In the genomic region with DNA sequence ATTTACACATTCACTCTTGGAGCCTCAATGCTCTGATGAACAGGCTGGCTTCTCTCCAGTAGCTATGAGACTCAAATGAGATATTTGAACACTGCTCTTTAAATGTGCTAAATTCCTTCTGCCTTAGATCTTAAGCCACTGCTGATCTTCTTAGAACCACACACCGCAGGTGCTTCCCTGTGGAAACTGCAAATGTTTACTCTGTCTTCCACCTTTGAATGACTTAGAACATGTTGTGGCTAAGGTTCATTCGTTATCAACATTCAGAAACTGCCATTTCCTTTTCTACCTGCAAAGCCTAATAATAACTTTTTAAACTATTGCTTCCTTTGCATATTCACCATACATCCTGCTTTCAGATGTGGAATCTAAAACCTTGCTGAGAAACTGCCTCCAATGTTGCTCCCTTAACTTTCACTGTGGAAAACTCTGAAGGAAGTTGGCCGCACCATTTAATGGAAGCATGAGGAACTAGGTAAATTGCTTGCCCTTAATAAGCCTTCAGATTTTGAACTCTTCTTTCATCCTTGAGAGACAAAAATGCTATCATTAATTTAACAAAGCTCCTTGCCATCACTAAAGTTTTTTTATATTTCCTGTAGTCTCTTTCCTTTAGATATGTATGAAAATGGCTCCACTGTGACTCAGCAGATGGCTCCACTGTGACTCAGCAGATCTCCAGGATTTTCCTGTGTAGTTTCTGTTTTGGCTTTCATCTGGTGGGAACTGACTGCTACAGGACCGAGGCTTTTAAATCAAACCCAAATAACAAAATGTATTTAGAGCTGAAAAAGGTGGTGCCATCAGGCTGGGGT, we compare ENCODE assay signal across 1 cellular context.
TF ChIP-seq lines count a peak whose summit lies in the region.

No MANE protein-coding gene starts in this region.

TF ChIP-seq in K562, 482 proteins besides CTCF, POLR2A, EP300 and RAD21 (continued from another document and continues in another):
- TF ChIP-seq, protein P1, sequence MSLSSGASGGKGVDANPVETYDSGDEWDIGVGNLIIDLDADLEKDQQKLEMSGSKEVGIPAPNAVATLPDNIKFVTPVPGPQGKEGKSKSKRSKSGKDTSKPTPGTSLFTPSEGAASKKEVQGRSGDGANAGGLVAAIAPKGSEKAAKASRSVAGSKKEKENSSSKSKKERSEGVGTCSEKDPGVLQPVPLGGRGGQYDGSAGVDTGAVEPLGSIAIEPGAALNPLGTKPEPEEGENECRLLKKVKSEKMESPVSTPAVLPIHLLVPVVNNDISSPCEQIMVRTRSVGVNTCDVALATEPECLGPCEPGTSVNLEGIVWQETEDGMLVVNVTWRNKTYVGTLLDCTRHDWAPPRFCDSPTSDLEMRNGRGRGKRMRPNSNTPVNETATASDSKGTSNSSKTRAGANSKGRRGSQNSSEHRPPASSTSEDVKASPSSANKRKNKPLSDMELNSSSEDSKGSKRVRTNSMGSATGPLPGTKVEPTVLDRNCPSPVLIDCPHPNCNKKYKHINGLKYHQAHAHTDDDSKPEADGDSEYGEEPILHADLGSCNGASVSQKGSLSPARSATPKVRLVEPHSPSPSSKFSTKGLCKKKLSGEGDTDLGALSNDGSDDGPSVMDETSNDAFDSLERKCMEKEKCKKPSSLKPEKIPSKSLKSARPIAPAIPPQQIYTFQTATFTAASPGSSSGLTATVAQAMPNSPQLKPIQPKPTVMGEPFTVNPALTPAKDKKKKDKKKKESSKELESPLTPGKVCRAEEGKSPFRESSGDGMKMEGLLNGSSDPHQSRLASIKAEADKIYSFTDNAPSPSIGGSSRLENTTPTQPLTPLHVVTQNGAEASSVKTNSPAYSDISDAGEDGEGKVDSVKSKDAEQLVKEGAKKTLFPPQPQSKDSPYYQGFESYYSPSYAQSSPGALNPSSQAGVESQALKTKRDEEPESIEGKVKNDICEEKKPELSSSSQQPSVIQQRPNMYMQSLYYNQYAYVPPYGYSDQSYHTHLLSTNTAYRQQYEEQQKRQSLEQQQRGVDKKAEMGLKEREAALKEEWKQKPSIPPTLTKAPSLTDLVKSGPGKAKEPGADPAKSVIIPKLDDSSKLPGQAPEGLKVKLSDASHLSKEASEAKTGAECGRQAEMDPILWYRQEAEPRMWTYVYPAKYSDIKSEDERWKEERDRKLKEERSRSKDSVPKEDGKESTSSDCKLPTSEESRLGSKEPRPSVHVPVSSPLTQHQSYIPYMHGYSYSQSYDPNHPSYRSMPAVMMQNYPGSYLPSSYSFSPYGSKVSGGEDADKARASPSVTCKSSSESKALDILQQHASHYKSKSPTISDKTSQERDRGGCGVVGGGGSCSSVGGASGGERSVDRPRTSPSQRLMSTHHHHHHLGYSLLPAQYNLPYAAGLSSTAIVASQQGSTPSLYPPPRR (CRISPR knock-in tag; IDR thresholded peaks at IDR 0.05; ENCODE audit: borderline replicate concordance), result no peak
- no peak for TF ChIP-seq RBM22 (IDR thresholded peaks at IDR 0.05; ENCODE audit: low read depth, low read length, poor library complexity, severe bottlenecking)
- no peak for TF ChIP-seq SMARCA5 (IDR thresholded peaks at IDR 0.05)
- TF ChIP-seq STAT5A (IDR thresholded peaks at IDR 0.05; ENCODE audit: borderline replicate concordance, low read length), result no peak
- TF ChIP-seq, protein P2, sequence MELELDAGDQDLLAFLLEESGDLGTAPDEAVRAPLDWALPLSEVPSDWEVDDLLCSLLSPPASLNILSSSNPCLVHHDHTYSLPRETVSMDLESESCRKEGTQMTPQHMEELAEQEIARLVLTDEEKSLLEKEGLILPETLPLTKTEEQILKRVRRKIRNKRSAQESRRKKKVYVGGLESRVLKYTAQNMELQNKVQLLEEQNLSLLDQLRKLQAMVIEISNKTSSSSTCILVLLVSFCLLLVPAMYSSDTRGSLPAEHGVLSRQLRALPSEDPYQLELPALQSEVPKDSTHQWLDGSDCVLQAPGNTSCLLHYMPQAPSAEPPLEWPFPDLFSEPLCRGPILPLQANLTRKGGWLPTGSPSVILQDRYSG (tag; conservative IDR thresholded peaks at IDR 0.05; ENCODE audit: low read depth), result peak; percentile 93
- no peak for TF ChIP-seq SP2 (IDR thresholded peaks at IDR 0.05; ENCODE audit: extremely low read depth, low read depth, low read length, poor library complexity, severe bottlenecking)
- no peak for TF ChIP-seq KDM1A (IDR thresholded peaks at IDR 0.05)
- TF ChIP-seq, protein P3, sequence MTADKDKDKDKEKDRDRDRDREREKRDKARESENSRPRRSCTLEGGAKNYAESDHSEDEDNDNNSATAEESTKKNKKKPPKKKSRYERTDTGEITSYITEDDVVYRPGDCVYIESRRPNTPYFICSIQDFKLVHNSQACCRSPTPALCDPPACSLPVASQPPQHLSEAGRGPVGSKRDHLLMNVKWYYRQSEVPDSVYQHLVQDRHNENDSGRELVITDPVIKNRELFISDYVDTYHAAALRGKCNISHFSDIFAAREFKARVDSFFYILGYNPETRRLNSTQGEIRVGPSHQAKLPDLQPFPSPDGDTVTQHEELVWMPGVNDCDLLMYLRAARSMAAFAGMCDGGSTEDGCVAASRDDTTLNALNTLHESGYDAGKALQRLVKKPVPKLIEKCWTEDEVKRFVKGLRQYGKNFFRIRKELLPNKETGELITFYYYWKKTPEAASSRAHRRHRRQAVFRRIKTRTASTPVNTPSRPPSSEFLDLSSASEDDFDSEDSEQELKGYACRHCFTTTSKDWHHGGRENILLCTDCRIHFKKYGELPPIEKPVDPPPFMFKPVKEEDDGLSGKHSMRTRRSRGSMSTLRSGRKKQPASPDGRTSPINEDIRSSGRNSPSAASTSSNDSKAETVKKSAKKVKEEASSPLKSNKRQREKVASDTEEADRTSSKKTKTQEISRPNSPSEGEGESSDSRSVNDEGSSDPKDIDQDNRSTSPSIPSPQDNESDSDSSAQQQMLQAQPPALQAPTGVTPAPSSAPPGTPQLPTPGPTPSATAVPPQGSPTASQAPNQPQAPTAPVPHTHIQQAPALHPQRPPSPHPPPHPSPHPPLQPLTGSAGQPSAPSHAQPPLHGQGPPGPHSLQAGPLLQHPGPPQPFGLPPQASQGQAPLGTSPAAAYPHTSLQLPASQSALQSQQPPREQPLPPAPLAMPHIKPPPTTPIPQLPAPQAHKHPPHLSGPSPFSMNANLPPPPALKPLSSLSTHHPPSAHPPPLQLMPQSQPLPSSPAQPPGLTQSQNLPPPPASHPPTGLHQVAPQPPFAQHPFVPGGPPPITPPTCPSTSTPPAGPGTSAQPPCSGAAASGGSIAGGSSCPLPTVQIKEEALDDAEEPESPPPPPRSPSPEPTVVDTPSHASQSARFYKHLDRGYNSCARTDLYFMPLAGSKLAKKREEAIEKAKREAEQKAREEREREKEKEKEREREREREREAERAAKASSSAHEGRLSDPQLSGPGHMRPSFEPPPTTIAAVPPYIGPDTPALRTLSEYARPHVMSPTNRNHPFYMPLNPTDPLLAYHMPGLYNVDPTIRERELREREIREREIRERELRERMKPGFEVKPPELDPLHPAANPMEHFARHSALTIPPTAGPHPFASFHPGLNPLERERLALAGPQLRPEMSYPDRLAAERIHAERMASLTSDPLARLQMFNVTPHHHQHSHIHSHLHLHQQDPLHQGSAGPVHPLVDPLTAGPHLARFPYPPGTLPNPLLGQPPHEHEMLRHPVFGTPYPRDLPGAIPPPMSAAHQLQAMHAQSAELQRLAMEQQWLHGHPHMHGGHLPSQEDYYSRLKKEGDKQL (CRISPR knock-in tag; IDR thresholded peaks at IDR 0.05; ENCODE audit: borderline replicate concordance), result no peak
- TF ChIP-seq GATA2 (CRISPR knock-in tag; IDR thresholded peaks at IDR 0.05), result no peak
- no peak for TF ChIP-seq KLF13 (tag; IDR thresholded peaks at IDR 0.05; ENCODE audit: borderline replicate concordance, low read depth)
- TF ChIP-seq, protein P4, sequence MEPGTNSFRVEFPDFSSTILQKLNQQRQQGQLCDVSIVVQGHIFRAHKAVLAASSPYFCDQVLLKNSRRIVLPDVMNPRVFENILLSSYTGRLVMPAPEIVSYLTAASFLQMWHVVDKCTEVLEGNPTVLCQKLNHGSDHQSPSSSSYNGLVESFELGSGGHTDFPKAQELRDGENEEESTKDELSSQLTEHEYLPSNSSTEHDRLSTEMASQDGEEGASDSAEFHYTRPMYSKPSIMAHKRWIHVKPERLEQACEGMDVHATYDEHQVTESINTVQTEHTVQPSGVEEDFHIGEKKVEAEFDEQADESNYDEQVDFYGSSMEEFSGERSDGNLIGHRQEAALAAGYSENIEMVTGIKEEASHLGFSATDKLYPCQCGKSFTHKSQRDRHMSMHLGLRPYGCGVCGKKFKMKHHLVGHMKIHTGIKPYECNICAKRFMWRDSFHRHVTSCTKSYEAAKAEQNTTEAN (CRISPR knock-in tag; IDR thresholded peaks at IDR 0.05), result no peak
- TF ChIP-seq ZNF76 (CRISPR knock-in tag; IDR thresholded peaks at IDR 0.05; ENCODE audit: borderline replicate concordance), result no peak
- TF ChIP-seq ZNF384 (IDR thresholded peaks at IDR 0.05; ENCODE audit: low read depth, low read length), result peak; percentile 38; the same call in 1 of the 2 replicates
- no peak for TF ChIP-seq U2AF1 (optimal IDR thresholded peaks at IDR 0.05; ENCODE audit: low read depth, low read length)
- no peak for TF ChIP-seq RBBP5 (IDR thresholded peaks at IDR 0.05; ENCODE audit: borderline replicate concordance, insufficient read depth, low read length, poor library complexity, severe bottlenecking)
- TF ChIP-seq HMG20A (CRISPR knock-in tag; conservative IDR thresholded peaks at IDR 0.05), result no peak
- no peak for TF ChIP-seq BCL6 (CRISPR knock-in tag; IDR thresholded peaks at IDR 0.05)
- no peak for TF ChIP-seq CREB1 (IDR thresholded peaks at IDR 0.05)
- TF ChIP-seq CREB1 (CRISPR knock-in tag; IDR thresholded peaks at IDR 0.05), result no peak
- TF ChIP-seq, protein P5, sequence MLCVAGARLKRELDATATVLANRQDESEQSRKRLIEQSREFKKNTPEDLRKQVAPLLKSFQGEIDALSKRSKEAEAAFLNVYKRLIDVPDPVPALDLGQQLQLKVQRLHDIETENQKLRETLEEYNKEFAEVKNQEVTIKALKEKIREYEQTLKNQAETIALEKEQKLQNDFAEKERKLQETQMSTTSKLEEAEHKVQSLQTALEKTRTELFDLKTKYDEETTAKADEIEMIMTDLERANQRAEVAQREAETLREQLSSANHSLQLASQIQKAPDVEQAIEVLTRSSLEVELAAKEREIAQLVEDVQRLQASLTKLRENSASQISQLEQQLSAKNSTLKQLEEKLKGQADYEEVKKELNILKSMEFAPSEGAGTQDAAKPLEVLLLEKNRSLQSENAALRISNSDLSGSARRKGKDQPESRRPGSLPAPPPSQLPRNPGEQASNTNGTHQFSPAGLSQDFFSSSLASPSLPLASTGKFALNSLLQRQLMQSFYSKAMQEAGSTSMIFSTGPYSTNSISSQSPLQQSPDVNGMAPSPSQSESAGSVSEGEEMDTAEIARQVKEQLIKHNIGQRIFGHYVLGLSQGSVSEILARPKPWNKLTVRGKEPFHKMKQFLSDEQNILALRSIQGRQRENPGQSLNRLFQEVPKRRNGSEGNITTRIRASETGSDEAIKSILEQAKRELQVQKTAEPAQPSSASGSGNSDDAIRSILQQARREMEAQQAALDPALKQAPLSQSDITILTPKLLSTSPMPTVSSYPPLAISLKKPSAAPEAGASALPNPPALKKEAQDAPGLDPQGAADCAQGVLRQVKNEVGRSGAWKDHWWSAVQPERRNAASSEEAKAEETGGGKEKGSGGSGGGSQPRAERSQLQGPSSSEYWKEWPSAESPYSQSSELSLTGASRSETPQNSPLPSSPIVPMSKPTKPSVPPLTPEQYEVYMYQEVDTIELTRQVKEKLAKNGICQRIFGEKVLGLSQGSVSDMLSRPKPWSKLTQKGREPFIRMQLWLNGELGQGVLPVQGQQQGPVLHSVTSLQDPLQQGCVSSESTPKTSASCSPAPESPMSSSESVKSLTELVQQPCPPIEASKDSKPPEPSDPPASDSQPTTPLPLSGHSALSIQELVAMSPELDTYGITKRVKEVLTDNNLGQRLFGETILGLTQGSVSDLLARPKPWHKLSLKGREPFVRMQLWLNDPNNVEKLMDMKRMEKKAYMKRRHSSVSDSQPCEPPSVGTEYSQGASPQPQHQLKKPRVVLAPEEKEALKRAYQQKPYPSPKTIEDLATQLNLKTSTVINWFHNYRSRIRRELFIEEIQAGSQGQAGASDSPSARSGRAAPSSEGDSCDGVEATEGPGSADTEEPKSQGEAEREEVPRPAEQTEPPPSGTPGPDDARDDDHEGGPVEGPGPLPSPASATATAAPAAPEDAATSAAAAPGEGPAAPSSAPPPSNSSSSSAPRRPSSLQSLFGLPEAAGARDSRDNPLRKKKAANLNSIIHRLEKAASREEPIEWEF (CRISPR knock-in tag; IDR thresholded peaks at IDR 0.05), result peak; percentile 78
- TF ChIP-seq, protein P6, sequence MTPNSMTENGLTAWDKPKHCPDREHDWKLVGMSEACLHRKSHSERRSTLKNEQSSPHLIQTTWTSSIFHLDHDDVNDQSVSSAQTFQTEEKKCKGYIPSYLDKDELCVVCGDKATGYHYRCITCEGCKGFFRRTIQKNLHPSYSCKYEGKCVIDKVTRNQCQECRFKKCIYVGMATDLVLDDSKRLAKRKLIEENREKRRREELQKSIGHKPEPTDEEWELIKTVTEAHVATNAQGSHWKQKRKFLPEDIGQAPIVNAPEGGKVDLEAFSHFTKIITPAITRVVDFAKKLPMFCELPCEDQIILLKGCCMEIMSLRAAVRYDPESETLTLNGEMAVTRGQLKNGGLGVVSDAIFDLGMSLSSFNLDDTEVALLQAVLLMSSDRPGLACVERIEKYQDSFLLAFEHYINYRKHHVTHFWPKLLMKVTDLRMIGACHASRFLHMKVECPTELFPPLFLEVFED (CRISPR knock-in tag; conservative IDR thresholded peaks at IDR 0.05), result no peak
- TF ChIP-seq, protein P7, sequence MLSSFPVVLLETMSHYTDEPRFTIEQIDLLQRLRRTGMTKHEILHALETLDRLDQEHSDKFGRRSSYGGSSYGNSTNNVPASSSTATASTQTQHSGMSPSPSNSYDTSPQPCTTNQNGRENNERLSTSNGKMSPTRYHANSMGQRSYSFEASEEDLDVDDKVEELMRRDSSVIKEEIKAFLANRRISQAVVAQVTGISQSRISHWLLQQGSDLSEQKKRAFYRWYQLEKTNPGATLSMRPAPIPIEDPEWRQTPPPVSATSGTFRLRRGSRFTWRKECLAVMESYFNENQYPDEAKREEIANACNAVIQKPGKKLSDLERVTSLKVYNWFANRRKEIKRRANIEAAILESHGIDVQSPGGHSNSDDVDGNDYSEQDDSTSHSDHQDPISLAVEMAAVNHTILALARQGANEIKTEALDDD (IDR thresholded peaks at IDR 0.05), result no peak
- TF ChIP-seq, protein P8, sequence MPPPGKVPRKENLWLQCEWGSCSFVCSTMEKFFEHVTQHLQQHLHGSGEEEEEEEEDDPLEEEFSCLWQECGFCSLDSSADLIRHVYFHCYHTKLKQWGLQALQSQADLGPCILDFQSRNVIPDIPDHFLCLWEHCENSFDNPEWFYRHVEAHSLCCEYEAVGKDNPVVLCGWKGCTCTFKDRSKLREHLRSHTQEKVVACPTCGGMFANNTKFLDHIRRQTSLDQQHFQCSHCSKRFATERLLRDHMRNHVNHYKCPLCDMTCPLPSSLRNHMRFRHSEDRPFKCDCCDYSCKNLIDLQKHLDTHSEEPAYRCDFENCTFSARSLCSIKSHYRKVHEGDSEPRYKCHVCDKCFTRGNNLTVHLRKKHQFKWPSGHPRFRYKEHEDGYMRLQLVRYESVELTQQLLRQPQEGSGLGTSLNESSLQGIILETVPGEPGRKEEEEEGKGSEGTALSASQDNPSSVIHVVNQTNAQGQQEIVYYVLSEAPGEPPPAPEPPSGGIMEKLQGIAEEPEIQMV (tag; conservative IDR thresholded peaks at IDR 0.05; ENCODE audit: low read depth), result peak; percentile 70; the same call in 1 of the 2 replicates
- no peak for TF ChIP-seq NR1H2 (CRISPR knock-in tag; IDR thresholded peaks at IDR 0.05)
- TF ChIP-seq YY1 (IDR thresholded peaks at IDR 0.05; ENCODE audit: borderline replicate concordance in 1 of 3, control insufficient read depth in 1 of 3, extremely low read depth in 1 of 3, insufficient read depth in 3 of 3, insufficient read length in 1 of 3, insufficient replicate concordance in 2 of 3, low read depth in 1 of 3, low read length in 2 of 3), result peak in 1 of 3 experiments; percentile 86
- TF ChIP-seq RCOR1 (IDR thresholded peaks at IDR 0.05; ENCODE audit: borderline replicate concordance in 1 of 2, low read depth in 2 of 2, low read length in 2 of 2), result peak in 1 of 2 experiments; percentile 25; a peak in 1 of 4 replicates
